In genomic region chr13:44989071-44989889, GRCh38 we compare ENCODE assay signal across 8 cellular contexts. TPM values are rescaled to one million over a fixed set of nuclear protein-coding genes. Genes with fewer than 3 reads are reported as not detected.
DNase-seq lines count a peak whose midpoint lies in the region; ATAC-seq and TF ChIP-seq lines count a peak whose summit lies in the region.

Gene GPALPP1 (plus strand): TSS chr13:44989538. CDS start chr13:44989655, 117 bp downstream.
Gene NUFIP1 (minus strand): TSS chr13:44989471. CDS start chr13:44989436, 35 bp downstream.

- no peaks in the 10 kb centered on the region for H3K27me3 ChIP-seq in DOHH2 (ENCODE audit: control insufficient read depth, low read length)

- TF ChIP-seq CTCF in DOHH2 (IDR thresholded peaks at IDR 0.05; ENCODE audit: low read depth, low read length, poor library complexity, severe bottlenecking) = no peak

- peak within 1 kb of the TSS; percentile 93 to 100 (median 98) for H3K27ac Mint-ChIP-seq in naive thymus-derived CD8-positive, alpha-beta T cell
- H3K27ac Mint-ChIP-seq in stimulated activated naive B cell treated with anti-CD40 and anti-IgM and Interleukin-4, amounts not matched to agents 10 μg/mL and 1 μg/mL and 100 μg/mL, for 72 hours = peak within 1 kb of the TSS; percentile 98

- H3K27me3 Mint-ChIP-seq in naive thymus-derived CD8-positive, alpha-beta T cell = peaks cover 0 to 2% (median 0%) of the 10 kb centered on the region in 5 donors
- H3K27me3 Mint-ChIP-seq in stimulated activated naive B cell treated with anti-CD40 and anti-IgM and Interleukin-4, amounts not matched to agents 10 μg/mL and 1 μg/mL and 100 μg/mL, for 72 hours = no peaks in the 10 kb centered on the region

- no peaks in the 10 kb centered on the region for H3K9me3 Mint-ChIP-seq in naive thymus-derived CD8-positive, alpha-beta T cell
- H3K9me3 Mint-ChIP-seq in stimulated activated naive B cell treated with anti-CD40 and anti-IgM and Interleukin-4, amounts not matched to agents 10 μg/mL and 1 μg/mL and 100 μg/mL, for 72 hours = no peaks in the 10 kb centered on the region

- peak within 1 kb of the TSS; percentile 16; the same call in 1 of the 2 replicates for H3K27ac ChIP-seq in DOHH2 (ENCODE audit: low read depth, low read length)
- peak within 1 kb of the TSS; percentile 70 for H3K27ac ChIP-seq in KOPT-K1 (ENCODE audit: low read depth, low read length, poor library complexity, severe bottlenecking)

- H3K4me3 Mint-ChIP-seq in naive thymus-derived CD8-positive, alpha-beta T cell = peak within 1 kb of the TSS; percentile 92 to 100 (median 98)
- H3K4me3 Mint-ChIP-seq in stimulated activated naive B cell treated with anti-CD40 and anti-IgM and Interleukin-4, amounts not matched to agents 10 μg/mL and 1 μg/mL and 100 μg/mL, for 72 hours = peak within 1 kb of the TSS; percentile 98

- H3K4me2 ChIP-seq in DOHH2 (ENCODE audit: low read length) = peak within 1 kb of the TSS; percentile 68

- peak within 1 kb of the TSS; percentile 95 for H3K4me3 ChIP-seq in DOHH2 (ENCODE audit: low read length)

- POLR2A ChIA-PET in naive thymus-derived CD8-positive, alpha-beta T cell (lab: Charles Lee) = interaction anchor here (1.6 kb wide), 1 partner anchor 71 kb away, joined by 7 read pairs; no protein-coding TSS in a partner anchor

- no peaks in the 10 kb centered on the region for H3F3A ChIP-seq in DOHH2 (ENCODE audit: control insufficient read depth, insufficient read depth)

- H3K36me3 ChIP-seq in DOHH2 (ENCODE audit: control insufficient read depth, low read length) (peaks cover 14% of the 10 kb centered on the region), KOPT-K1 (ENCODE audit: insufficient read depth, low read length) (peaks cover 25% of the 10 kb centered on the region)

- peak; percentile 95 for ATAC-seq in GM21825 (IDR thresholded peaks at IDR 0.05; ENCODE audit: unreplicated experiment)
- peak; percentile 97 for ATAC-seq in naive thymus-derived CD8-positive, alpha-beta T cell
- ATAC-seq in stimulated activated naive B cell treated with anti-CD40 and anti-IgM and Interleukin-4, amounts not matched to agents 10 μg/mL and 1 μg/mL and 100 μg/mL, for 72 hours (replicated peaks) = peak; percentile 100

- H3K4me1 ChIP-seq in DOHH2 (ENCODE audit: control insufficient read depth, low read length) = peaks cover 24% of the 10 kb centered on the region

- H3K9me2 ChIP-seq in DOHH2 (replicated peaks; ENCODE audit: control insufficient read depth, low read length) = no peaks in the 10 kb centered on the region

- H3K9me3 ChIP-seq in DOHH2 (ENCODE audit: control insufficient read depth, insufficient read depth, low read length) (no peaks in the 10 kb centered on the region), KOPT-K1 (ENCODE audit: insufficient read depth, low read length, poor library complexity, severe bottlenecking) (no peaks in the 10 kb centered on the region)

- peaks cover 91% of the 10 kb centered on the region for H3K79me2 ChIP-seq in DOHH2 (ENCODE audit: control insufficient read depth, low read length)

- no peaks in the 10 kb centered on the region for H4K20me1 ChIP-seq in DOHH2 (ENCODE audit: control insufficient read depth, insufficient read depth, low read depth, low read length)

- peaks cover 30 to 70% (median 66%) of the 10 kb centered on the region in 4 donors for H3K4me1 Mint-ChIP-seq in naive thymus-derived CD8-positive, alpha-beta T cell
- peaks cover 24 to 60% of the 10 kb centered on the region in 2 donors for H3K4me1 Mint-ChIP-seq in stimulated activated naive B cell treated with anti-CD40 and anti-IgM and Interleukin-4, amounts not matched to agents 10 μg/mL and 1 μg/mL and 100 μg/mL, for 72 hours

- peaks cover 0 to 20% (median 3%) of the 10 kb centered on the region in 3 donors for H3K36me3 Mint-ChIP-seq in naive thymus-derived CD8-positive, alpha-beta T cell
- peaks cover 13 to 32% of the 10 kb centered on the region in 2 donors for H3K36me3 Mint-ChIP-seq in stimulated activated naive B cell treated with anti-CD40 and anti-IgM and Interleukin-4, amounts not matched to agents 10 μg/mL and 1 μg/mL and 100 μg/mL, for 72 hours

- DNase-seq in RKO (ENCODE audit: low spot score) = peak; percentile 97
- peak; percentile 84 to 88 for DNase-seq in activated T-helper 1 cell treated with anti-CD3 and anti-CD28 coated beads, Interleukin-2, amount 50 U/mL, for 16 hours (ENCODE audit: low read depth in 1 of 2, low spot score in 1 of 2)
- DNase-seq in fibroblast of peridontal ligament (ENCODE audit: extremely low read depth) = peak; percentile 96
- peak; percentile 76 to 96 (median 92) for DNase-seq in naive thymus-derived CD8-positive, alpha-beta T cell
- peak; percentile 88 for DNase-seq in stimulated activated naive B cell treated with anti-CD40 and anti-IgM and Interleukin-4, amounts not matched to agents 10 μg/mL and 1 μg/mL and 100 μg/mL, for 72 hours

RNA-seq across cellular contexts. Expression of gene GPALPP1, which starts in this region (rescaled TPM):
- 10 to 100 TPM; 40.7 to 41.2 TPM for total RNA-seq in naive thymus-derived CD8-positive, alpha-beta T cell
- 10 to 100 TPM; 13.5 to 23.5 (median 17.8) TPM for polyA plus RNA-seq in naive thymus-derived CD8-positive, alpha-beta T cell

RNA-seq across cellular contexts. Expression of gene NUFIP1, which starts in this region (rescaled TPM):
- 1 to 10 TPM; 5.2 to 5.5 TPM for total RNA-seq in naive thymus-derived CD8-positive, alpha-beta T cell
- polyA plus RNA-seq in naive thymus-derived CD8-positive, alpha-beta T cell = 1 to 10 TPM; 3.5 to 4.3 (median 4.1) TPM

Comparison
In these comparisons a context has a peak if more than half of its experiments do, and no peak if none do; other contexts are left out.
1. Peak in every context shown above with its lines: DNase-seq, ATAC-seq, H3K4me3 ChIP-seq and H3K27ac ChIP-seq.